ENCODE assay signal across 26 cellular contexts in the genomic region with DNA sequence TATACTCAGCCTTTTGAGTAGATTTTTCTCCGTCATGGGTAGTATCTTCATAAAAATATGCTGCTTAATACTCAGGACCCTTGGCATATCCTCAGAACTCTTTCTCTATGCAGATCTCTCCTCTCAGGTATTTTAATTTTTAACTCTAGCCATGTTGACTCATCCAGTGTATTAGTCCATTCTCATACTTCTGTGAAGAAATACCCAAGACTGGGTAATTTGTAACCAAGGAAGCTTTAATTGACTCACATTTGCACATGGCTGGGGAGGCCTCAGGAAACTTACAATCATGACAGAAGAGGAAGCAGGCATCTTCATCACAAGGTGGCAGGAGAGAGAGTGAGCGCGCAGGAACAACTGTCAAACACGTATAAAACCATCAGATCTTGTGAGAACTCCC.
DNase-seq lines count a peak whose midpoint lies in the region; ATAC-seq and FAIRE-seq lines count a peak whose summit lies in the region.
"Had no signal": no experiment of that assay in that cellular context is flagged by ENCODE, and none has a peak within 500 bp of the region (broad histone marks: within the 10 kb centered on the region; RNA-seq: fewer than 3 reads in every experiment).

No MANE protein-coding gene starts in this region.

- no peak for FAIRE-seq in RCC 7860 (lab: Jason Lieb, UNC)
- FAIRE-seq: G401.6, GM18507, H54, HepG2, K562 had no signal

- peak; percentile 50 for ATAC-seq in GM18907 (IDR thresholded peaks at IDR 0.05; ENCODE audit: unreplicated experiment)
- ATAC-seq: CD8-positive, alpha-beta T cell; HepG2; K562 had no signal

- H3K23ac ChIP-seq in neuronal stem cell (ENCODE audit: low read depth, low read length, poor library complexity) = no peak overlapping the region

- H2BK12ac ChIP-seq in neuronal stem cell (ENCODE audit: low read length) = no peak overlapping the region

- no peak overlapping the region for H3K27ac ChIP-seq in neuronal stem cell (replicated peaks; ENCODE audit: low read length)

- peak; percentile 2 for DNase-seq in activated CD4-positive, alpha-beta T cell treated with anti-CD3 and anti-CD28 coated beads for 48 hours
- DNase-seq in activated CD4-positive, alpha-beta T cell treated with anti-CD3 and anti-CD28 coated beads, Interleukin-2, amount 50 U/mL, for 1 hour = no peak
- DNase-seq in RCC 7860 (ENCODE audit: low spot score) (peak; percentile 26), neuronal stem cell (ENCODE audit: low spot score) (no peak), NCI-H1048 (lab: John Stamatoyannopoulos, UW) (no peak), HT-29 (ENCODE audit: low spot score) (no peak), NCI-H82 (lab: John Stamatoyannopoulos, UW) (no peak)
- DNase-seq: AML-193; C1 segment of cervical spinal cord; Calu3; CD8-positive, alpha-beta T cell; DMS153; MM.1S; NCI-H1092 treated with DMSO at 0.1 percent for 48 hours; NCI-H1436 treated with DMSO at 0.1 percent for 48 hours; NCI-H1930; NCI-H2227 treated with DMSO at 0.1 percent for 48 hours; NCI-H510A treated with DMSO at 0.1 percent for 48 hours; NCI-H748 treated with DMSO at 0.1 percent for 48 hours; SHP77 had no signal

- no peaks in the 10 kb centered on the region for H3K27me3 ChIP-seq in neuronal stem cell (ENCODE audit: control insufficient read depth in 3 of 3, insufficient read depth in 3 of 3, low read depth in 1 of 3, low read length in 3 of 3)

- no peaks in the 10 kb centered on the region for H3K4me1 ChIP-seq in neuronal stem cell (ENCODE audit: control insufficient read depth in 2 of 2, insufficient read depth in 1 of 2, low read depth in 1 of 2, low read length in 2 of 2)

- H3K4me2 ChIP-seq in neuronal stem cell (ENCODE audit: insufficient read depth, low read length, poor library complexity, severe bottlenecking) = no peak overlapping the region

- no peak overlapping the region for H2BK5ac ChIP-seq in neuronal stem cell (ENCODE audit: low read length)

- peak overlapping the region; percentile 50 for H4K8ac ChIP-seq in neuronal stem cell (ENCODE audit: low read depth, low read length)

- H3K14ac ChIP-seq in neuronal stem cell (ENCODE audit: low read length) = no peak overlapping the region

- no CpG with 5 or more reads among the region's 4 CpGs for WGBS in neuronal stem cell (ENCODE audit: extremely low coverage in 2 of 2, insufficient read length in 2 of 2, insufficient replicate concordance in 1 of 2), 2 donors

- no peak overlapping the region for H3K18ac ChIP-seq in neuronal stem cell (ENCODE audit: low read length)

- no peaks in the 10 kb centered on the region for H3K9me3 ChIP-seq in neuronal stem cell (replicated peaks in 1 of 2; ENCODE audit: control insufficient read depth in 2 of 2, insufficient read depth in 1 of 2, low read depth in 1 of 2, low read length in 2 of 2)

- no peak overlapping the region for H3K9ac ChIP-seq in neuronal stem cell (ENCODE audit: low read depth, low read length, poor library complexity)

- no peak overlapping the region for H2AK5ac ChIP-seq in neuronal stem cell (ENCODE audit: low read depth, low read length)

- no peak overlapping the region for H2BK15ac ChIP-seq in neuronal stem cell (ENCODE audit: low read length)

- no peaks in the 10 kb centered on the region for H3K79me1 ChIP-seq in neuronal stem cell (ENCODE audit: low read depth, low read length)

- H2BK120ac ChIP-seq in neuronal stem cell (ENCODE audit: low read depth, low read length) = no peak overlapping the region

- H4K91ac ChIP-seq in neuronal stem cell (ENCODE audit: low read depth, low read length, poor library complexity) = no peak overlapping the region

- H3K4me3 ChIP-seq in neuronal stem cell (ENCODE audit: low read length in 2 of 2) = no peak overlapping the region
- H3K4me3 ChIP-seq: K562 had no signal

- no peak overlapping the region for H3K4ac ChIP-seq in neuronal stem cell (ENCODE audit: low read length)

- no peak overlapping the region for H2AFZ ChIP-seq in neuronal stem cell (ENCODE audit: low read length)

- no peaks in the 10 kb centered on the region for H3K36me3 ChIP-seq in neuronal stem cell (replicated peaks in 1 of 2; ENCODE audit: control insufficient read depth in 2 of 2, insufficient read depth in 2 of 2, low read length in 2 of 2)

Comparison
In these comparisons a context has a peak if more than half of its experiments do, and no peak if none do; other contexts are left out.
1. DNase-seq: peak in activated CD4-positive, alpha-beta T cell treated with anti-CD3 and anti-CD28 coated beads for 48 hours (single experiment) and RCC 7860 (single experiment); none in activated CD4-positive, alpha-beta T cell treated with anti-CD3 and anti-CD28 coated beads, Interleukin-2, amount 50 U/mL, for 1 hour (single experiment), neuronal stem cell (single experiment), NCI-H1048 (single experiment), HT-29 (single experiment) and NCI-H82 (single experiment).